Comparison of ENCODE assay signal across 8 cellular contexts in the genomic region with DNA sequence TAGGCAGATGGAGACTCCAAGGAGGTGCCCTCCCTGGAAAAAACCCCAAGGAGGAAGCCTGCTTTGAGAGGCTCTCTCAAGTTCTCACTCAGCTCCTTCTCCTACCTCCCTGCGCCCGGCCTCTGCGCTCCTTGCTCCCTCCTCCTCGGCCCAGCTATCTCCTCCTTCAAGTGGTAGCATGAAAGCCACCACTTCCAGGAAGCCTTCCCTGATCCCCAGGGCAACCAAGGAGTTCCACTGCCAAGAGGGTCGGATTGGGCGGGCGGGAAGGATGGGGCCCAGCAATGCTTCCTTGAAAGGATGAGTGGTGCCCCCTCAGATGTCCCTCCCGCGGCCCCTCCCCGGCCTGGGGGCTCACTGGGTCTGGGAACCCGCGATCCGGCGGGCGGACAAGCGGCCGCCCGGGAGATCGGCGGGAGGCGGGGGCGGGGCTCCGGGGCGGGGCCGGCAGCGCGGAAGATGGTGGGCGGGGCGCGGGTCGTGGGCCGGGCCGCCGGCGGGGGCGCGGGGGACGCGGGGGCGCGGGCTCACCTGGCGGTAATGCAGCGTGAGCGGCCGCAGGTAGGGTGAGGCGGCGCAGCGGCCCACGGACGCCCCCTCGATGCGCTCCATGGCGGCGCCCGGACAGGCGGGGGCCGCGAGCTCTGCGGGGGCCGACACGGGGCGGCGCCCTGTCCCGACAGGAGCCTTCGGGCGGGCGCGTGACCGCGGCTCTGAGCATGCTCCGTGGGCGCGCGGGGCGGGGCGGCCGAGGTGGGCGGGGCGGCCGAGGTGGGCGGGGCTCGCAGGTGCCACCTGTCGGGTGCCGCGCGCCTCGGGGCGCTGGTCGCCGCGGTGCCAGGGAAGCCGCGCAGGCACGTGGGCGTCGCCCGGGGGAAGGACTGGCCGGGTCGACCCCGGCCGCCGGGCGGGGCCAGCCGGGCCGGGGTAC. TPM values are rescaled to one million over a fixed set of nuclear protein-coding genes. Genes with fewer than 3 reads are reported as not detected.
DNase-seq lines count a peak whose midpoint lies in the region; ATAC-seq, FAIRE-seq and TF ChIP-seq lines count a peak whose summit lies in the region.

NUDT14 (minus strand) TSS at position 715 of the 931 bp plus-strand sequence; CDS start at position 612, 103 bp downstream.

- DNase-seq in 8988T (peak; percentile 99), GM18507 (ENCODE audit: extremely low spot score, insufficient read length, low read depth) (peak; percentile 91), SK-N-SH (peak; percentile 96), heart left ventricle (peak in 3 of 5 donors; percentile 66 to 87 (median 69)), putamen (ENCODE audit: low spot score) (no peak)
- peak; percentile 89 for DNase-seq in activated naive CD8-positive, alpha-beta T cell treated with anti-CD3 and anti-CD28 coated beads, Interleukin-2, amount 10 ng/mL, durations not matched to agents 7 days and 5 days

- no peaks in the 10 kb centered on the region for H3K27me3 Mint-ChIP-seq in activated naive CD8-positive, alpha-beta T cell treated with anti-CD3 and anti-CD28 coated beads, Interleukin-2, amount 10 ng/mL, durations not matched to agents 7 days and 5 days

- no peaks in the 10 kb centered on the region for H4K20me1 ChIP-seq in SK-N-SH (ENCODE audit: insufficient read depth)

- TF ChIP-seq RAD21 in SK-N-SH (IDR thresholded peaks at IDR 0.05; ENCODE audit: low read length), result no peak

- no peak for TF ChIP-seq EP300 in SK-N-SH (IDR thresholded peaks at IDR 0.05; ENCODE audit: borderline replicate concordance in 1 of 2, low read depth in 1 of 2, low read length in 1 of 2)

- TF ChIP-seq POLR2A in heart left ventricle (IDR thresholded peaks at IDR 0.05), result no peak

- peak within 1 kb of the TSS; percentile 25 for H3K27ac Mint-ChIP-seq in activated naive CD8-positive, alpha-beta T cell treated with anti-CD3 and anti-CD28 coated beads, Interleukin-2, amount 10 ng/mL, durations not matched to agents 7 days and 5 days

- CTCF ChIA-PET in SK-N-SH (lab: Yijun Ruan, JAX), result interaction anchor here (0.9 to 1.5 kb wide), 10 partner anchors 9 to 309 kb away, joined by 3 to 7 read pairs (median 4); partner anchors contain the start of gene JAG2

- H3K27me3 ChIP-seq in SK-N-SH (ENCODE audit: insufficient read depth) (no peaks in the 10 kb centered on the region), heart left ventricle (no peaks in the 10 kb centered on the region), rectal smooth muscle tissue (ENCODE audit: control insufficient read depth, insufficient read depth, low read length) (no peaks in the 10 kb centered on the region)

- peak within 1 kb of the TSS; percentile 77 for H3K4me3 Mint-ChIP-seq in activated naive CD8-positive, alpha-beta T cell treated with anti-CD3 and anti-CD28 coated beads, Interleukin-2, amount 10 ng/mL, durations not matched to agents 7 days and 5 days

- peaks cover 22% of the 10 kb centered on the region for H3K4me1 Mint-ChIP-seq in activated naive CD8-positive, alpha-beta T cell treated with anti-CD3 and anti-CD28 coated beads, Interleukin-2, amount 10 ng/mL, durations not matched to agents 7 days and 5 days

- no peaks in the 10 kb centered on the region for H3K9me2 ChIP-seq in SK-N-SH

- WGBS in SK-N-SH (ENCODE audit: low lambda C conversion rate), result 14% methylated on average over 20 of the region's 105 CpGs
- WGBS in heart left ventricle, 4 donors, result 1 to 7% (median 2%) methylated on average over 43 to 104 of the region's 105 CpGs

- peak within 1 kb of the TSS; percentile 55 to 60 for H3K4me3 ChIP-seq in SK-N-SH (ENCODE audit: low read depth in 2 of 2, low read length in 1 of 2)
- peak within 1 kb of the TSS in 11 of 12 donors; percentile 14 to 66 (median 58) for H3K4me3 ChIP-seq in heart left ventricle
- peak within 1 kb of the TSS; percentile 66 for H3K4me3 ChIP-seq in rectal smooth muscle tissue (ENCODE audit: low read length)

- H3K4me2 ChIP-seq in SK-N-SH, result peak within 1 kb of the TSS; percentile 78

- H3K9me3 Mint-ChIP-seq in activated naive CD8-positive, alpha-beta T cell treated with anti-CD3 and anti-CD28 coated beads, Interleukin-2, amount 10 ng/mL, durations not matched to agents 7 days and 5 days, result no peaks in the 10 kb centered on the region

- no peak within 1 kb of the TSS for H2AFZ ChIP-seq in SK-N-SH (ENCODE audit: low read depth)

- ATAC-seq in HG03571 (IDR thresholded peaks at IDR 0.05; ENCODE audit: unreplicated experiment) (peak; percentile 64), heart left ventricle (peak in 2 of 4 donors; percentile 72 to 76)
- peak; percentile 87 for ATAC-seq in activated naive CD8-positive, alpha-beta T cell treated with anti-CD3 and anti-CD28 coated beads, Interleukin-2, amount 10 ng/mL, durations not matched to agents 7 days and 5 days (ENCODE audit: low read depth)

- no peaks in the 10 kb centered on the region for H3K79me2 ChIP-seq in SK-N-SH (ENCODE audit: insufficient read depth)

- TF ChIP-seq CTCF in SK-N-SH (IDR thresholded peaks at IDR 0.05), result no peak
- no peak for TF ChIP-seq CTCF in heart left ventricle (IDR thresholded peaks at IDR 0.05)

- intact Hi-C loops in heart left ventricle (cut with DNase I), result loop anchor here in 1 of 10 donors (10.0 kb wide), 1 partner anchor 354 kb away; no protein-coding TSS in a partner anchor

- H3K4me1 ChIP-seq in SK-N-SH (ENCODE audit: control insufficient read depth in 1 of 2, insufficient read depth in 2 of 2, low read depth in 1 of 2, low read length in 1 of 2) (peaks cover 0 to 8% of the 10 kb centered on the region in 2 experiments; a peak in 2 of 4 replicates), heart left ventricle (peaks cover 0 to 26% (median 15%) of the 10 kb centered on the region in 12 donors), rectal smooth muscle tissue (ENCODE audit: control insufficient read depth, insufficient read depth, low read length) (no peaks in the 10 kb centered on the region)

- H3F3A ChIP-seq in SK-N-SH (replicated peaks; ENCODE audit: insufficient read depth), result peaks cover 7% of the 10 kb centered on the region

- no peaks in the 10 kb centered on the region for H3K36me3 ChIP-seq in SK-N-SH (replicated peaks in 1 of 2; ENCODE audit: control insufficient read depth in 1 of 2, insufficient read depth in 2 of 2, low read length in 1 of 2)
- H3K36me3 ChIP-seq in heart left ventricle, result peaks cover 0 to 3% (median 0%) of the 10 kb centered on the region in 9 donors
- H3K36me3 ChIP-seq in rectal smooth muscle tissue (ENCODE audit: control insufficient read depth, insufficient read depth, low read length), result no peaks in the 10 kb centered on the region

- POLR2A ChIA-PET in SK-N-SH (lab: Yijun Ruan, JAX), result no interaction called here
- POLR2A ChIA-PET in activated naive CD8-positive, alpha-beta T cell treated with anti-CD3 and anti-CD28 coated beads, Interleukin-2, amount 10 ng/mL, durations not matched to agents 7 days and 5 days (lab: Charles Lee), result interaction anchor here (0.8 to 2.2 kb wide), 6 partner anchors 8 to 119 kb away, joined by 3 to 13 read pairs (median 4); partner anchors contain the start of gene JAG2

- peak within 1 kb of the TSS in 1 of 2 experiments; percentile 58; a peak in 1 of 4 replicates for H3K27ac ChIP-seq in SK-N-SH (ENCODE audit: low read depth in 2 of 2, low read length in 1 of 2)
- peak within 1 kb of the TSS in 9 of 12 donors; percentile 19 to 74 (median 47) for H3K27ac ChIP-seq in heart left ventricle
- H3K27ac ChIP-seq in rectal smooth muscle tissue (ENCODE audit: low read depth, low read length), result no peak within 1 kb of the TSS

- H3K36me3 Mint-ChIP-seq in activated naive CD8-positive, alpha-beta T cell treated with anti-CD3 and anti-CD28 coated beads, Interleukin-2, amount 10 ng/mL, durations not matched to agents 7 days and 5 days, result no peaks in the 10 kb centered on the region

- H3K9ac ChIP-seq in SK-N-SH (no peak within 1 kb of the TSS), rectal smooth muscle tissue (ENCODE audit: low read length) (no peak within 1 kb of the TSS)

- no peaks in the 10 kb centered on the region for H3K9me3 ChIP-seq in SK-N-SH
- no peaks in the 10 kb centered on the region for H3K9me3 ChIP-seq in heart left ventricle

- no peak for FAIRE-seq in GM18507 (lab: Jason Lieb, UNC)

TF ChIP-seq in SK-N-SH, 30 proteins besides CTCF, POLR2A, EP300 and RAD21 (continues in another document):
- TF ChIP-seq USF2 (IDR thresholded peaks at IDR 0.05; ENCODE audit: borderline replicate concordance, low read depth, low read length) (peak; percentile 22; the same call in 1 of the 2 replicates), ZBTB33 (IDR thresholded peaks at IDR 0.05; ENCODE audit: borderline replicate concordance, low read depth) (no peak)

RNA-seq across cellular contexts. Expression of gene NUDT14, which starts in this region (rescaled TPM):
- polyA plus RNA-seq in SK-N-SH (2012; rRNA removed) (15.8 and 18.4 TPM in 2 replicates), heart left ventricle (10 to 100 TPM; 14.3 to 29.6 TPM)
- 8.1 and 11.3 TPM in 2 replicates for polyA plus RNA-seq in SK-N-SH (2012; cell fraction: cytosol; rRNA removed)
- polyA plus RNA-seq in SK-N-SH (2012; cell fraction: nucleus; rRNA removed), result 27.3 and 44.1 TPM in 2 replicates
- 10 to 100 TPM; 23.3 to 28.0 TPM for total RNA-seq in activated naive CD8-positive, alpha-beta T cell treated with anti-CD3 and anti-CD28 coated beads, Interleukin-2, amount 10 ng/mL, durations not matched to agents 7 days and 5 days
- total RNA-seq in heart left ventricle, result 10 to 100 TPM; 16.7 to 48.9 (median 23.8) TPM
